1 cellular context compared by ENCODE assay signal in genomic region chr20:50434653-50435396, GRCh38.
A peak's percentile ranks its signal among the peaks of the same experiment; 100 is the strongest.
TF ChIP-seq lines count a peak whose summit lies in the region.

No MANE protein-coding gene starts in this region.

TF ChIP-seq in K562, 482 proteins besides CTCF, POLR2A, EP300 and RAD21 (continued from another document):
- no peak for TF ChIP-seq ARID1B (IDR thresholded peaks at IDR 0.05)
- peak; percentile 77 for TF ChIP-seq CHD4 (IDR thresholded peaks at IDR 0.05; ENCODE audit: insufficient read depth, insufficient replicate concordance, low read depth, low read length, poor library complexity, severe bottlenecking)
- TF ChIP-seq CHD2 (IDR thresholded peaks at IDR 0.05; ENCODE audit: low read depth, low read length): no peak
- no peak for TF ChIP-seq DIDO1 (tag; IDR thresholded peaks at IDR 0.05; ENCODE audit: low read depth)
- TF ChIP-seq ZNF57 (CRISPR knock-in tag; IDR thresholded peaks at IDR 0.05): no peak
- TF ChIP-seq LEF1 (IDR thresholded peaks at IDR 0.05): 0 out of 2 replicates have a peak, but pooled peaks have one; percentile 41
- no peak for TF ChIP-seq ZNF436 (CRISPR knock-in tag; IDR thresholded peaks at IDR 0.05)
- TF ChIP-seq CCAR2 (IDR thresholded peaks at IDR 0.05; ENCODE audit: low read depth, low read length): no peak
- no peak for TF ChIP-seq FOXA1 (IDR thresholded peaks at IDR 0.05; ENCODE audit: borderline replicate concordance)
- no peak for TF ChIP-seq NEUROD1 (IDR thresholded peaks at IDR 0.05; ENCODE audit: borderline replicate concordance, low read depth, low read length, partially characterized antibody)
- no peak for TF ChIP-seq DPF2 (IDR thresholded peaks at IDR 0.05)
- TF ChIP-seq CREB3 (tag; conservative IDR thresholded peaks at IDR 0.05; ENCODE audit: low read depth): no peak
- no peak for TF ChIP-seq GMEB1 (CRISPR knock-in tag; IDR thresholded peaks at IDR 0.05)
- TF ChIP-seq CTBP1 (IDR thresholded peaks at IDR 0.05; ENCODE audit: borderline replicate concordance): no peak
- TF ChIP-seq ZNF347 (CRISPR knock-in tag; IDR thresholded peaks at IDR 0.05; ENCODE audit: low read depth): no peak
- TF ChIP-seq ZFX (CRISPR knock-in tag; IDR thresholded peaks at IDR 0.05): no peak
- TF ChIP-seq ELF1 (tag; IDR thresholded peaks at IDR 0.05): no peak
- TF ChIP-seq STAT6 (CRISPR knock-in tag; IDR thresholded peaks at IDR 0.05): no peak
- 0 out of 2 replicates have a peak, but pooled peaks have one; percentile 14 for TF ChIP-seq FOXM1 (IDR thresholded peaks at IDR 0.05; ENCODE audit: low read depth)
- TF ChIP-seq FOXM1 (CRISPR knock-in tag; IDR thresholded peaks at IDR 0.05; ENCODE audit: low read depth): no peak
- TF ChIP-seq HNRNPLL (IDR thresholded peaks at IDR 0.05; ENCODE audit: low read depth, low read length, poor library complexity, severe bottlenecking): no peak
- no peak for TF ChIP-seq KLF6 (CRISPR knock-in tag; IDR thresholded peaks at IDR 0.05; ENCODE audit: borderline replicate concordance)
- TF ChIP-seq PRPF4 (IDR thresholded peaks at IDR 0.05; ENCODE audit: insufficient read depth, low read depth, low read length, poor library complexity, severe bottlenecking): no peak
- 0 out of 2 replicates have a peak, but pooled peaks have one; percentile 20 for TF ChIP-seq TEAD4 (IDR thresholded peaks at IDR 0.05; ENCODE audit: low read length)
- no peak for TF ChIP-seq TEAD4 (CRISPR knock-in tag; IDR thresholded peaks at IDR 0.05; ENCODE audit: borderline replicate concordance)
- TF ChIP-seq KHSRP (IDR thresholded peaks at IDR 0.05): no peak
- no peak for TF ChIP-seq CBX3 (IDR thresholded peaks at IDR 0.05; ENCODE audit: borderline replicate concordance in 1 of 2, low read length in 2 of 2)
- TF ChIP-seq ZFP36 (IDR thresholded peaks at IDR 0.05; ENCODE audit: low read depth, low read length, partially characterized antibody): peak; percentile 88
- TF ChIP-seq ZNF41 (CRISPR knock-in tag; conservative IDR thresholded peaks at IDR 0.05): no peak
- no peak for TF ChIP-seq POLR2AphosphoS2 (IDR thresholded peaks at IDR 0.05; ENCODE audit: low read length)
- no peak for TF ChIP-seq SRSF1 (IDR thresholded peaks at IDR 0.05; ENCODE audit: low read depth, low read length)
- TF ChIP-seq ZNF354B (CRISPR knock-in tag; IDR thresholded peaks at IDR 0.05): no peak
- TF ChIP-seq PTTG1 (tag; IDR thresholded peaks at IDR 0.05; ENCODE audit: low read depth): no peak
- peak; percentile 74 for TF ChIP-seq SOX6 (IDR thresholded peaks at IDR 0.05)
- TF ChIP-seq HEY1 (CRISPR knock-in tag; IDR thresholded peaks at IDR 0.05; ENCODE audit: borderline replicate concordance): no peak
